In genomic region chr2:178177066-178177679, GRCh38 we compare ENCODE assay signal across 19 cellular contexts. TPM values are rescaled to one million over a fixed set of nuclear protein-coding genes. Genes with fewer than 3 reads are reported as not detected.
DNase-seq lines count a peak whose midpoint lies in the region; ATAC-seq, FAIRE-seq and TF ChIP-seq lines count a peak whose summit lies in the region.
"Had no signal": no experiment of that assay in that cellular context is flagged by ENCODE, and none has a peak within 500 bp of the region (broad histone marks: within the 10 kb centered on the region; RNA-seq: fewer than 3 reads in every experiment).

No MANE protein-coding gene starts in this region.

- TF ChIP-seq RAD21 in HCT116 (IDR thresholded peaks at IDR 0.05; ENCODE audit: low read depth) = no peak

- H3K79me2 ChIP-seq in HCT116 (ENCODE audit: insufficient read depth, low read length) (no peaks in the 10 kb centered on the region), endothelial cell of umbilical vein (ENCODE audit: control insufficient read depth, insufficient read depth, low read length) (no peaks in the 10 kb centered on the region)

- no peak overlapping the region for H3K27ac Mint-ChIP-seq in activated naive CD8-positive, alpha-beta T cell treated with anti-CD3 and anti-CD28 coated beads, Interleukin-2, amount 50 U/mL, for 24 hours
- H3K27ac Mint-ChIP-seq: endodermal cell; naive B cell; T-helper 2 cell treated with Interferon-gamma antibody and Interleukin-4, amounts not matched to agents 5 μg/mL and 100 μg/mL, for 36 hours had no signal

- no peaks in the 10 kb centered on the region for H3K36me3 Mint-ChIP-seq in activated naive CD8-positive, alpha-beta T cell treated with anti-CD3 and anti-CD28 coated beads, Interleukin-2, amount 50 U/mL, for 24 hours (ENCODE audit: low read depth)
- H3K36me3 Mint-ChIP-seq: naive B cell had no signal

- no peak for FAIRE-seq in endothelial cell of umbilical vein (lab: Jason Lieb, UNC)

- POLR2A ChIA-PET in HCT116 (lab: Charles Lee) (no interaction called here), endothelial cell of umbilical vein (lab: Charles Lee) (no interaction called here)

- H3K9me2 ChIP-seq in HCT116 (ENCODE audit: insufficient read depth) = no peaks in the 10 kb centered on the region

- H3K4me1 ChIP-seq in HCT116 (ENCODE audit: control insufficient read depth in 1 of 2, insufficient read depth in 2 of 2, low read length in 2 of 2) (peaks cover 0 to 9% of the 10 kb centered on the region in 2 experiments; a peak in 2 of 4 replicates), endothelial cell of umbilical vein (ENCODE audit: control insufficient read depth, extremely low read depth, insufficient read depth, low read length) (no peaks in the 10 kb centered on the region)
- H3K4me1 ChIP-seq: ascending aorta, heart right ventricle, upper lobe of left lung had no signal

- ATAC-seq in HCT116 = peak; percentile 42; the same call in 1 of the 2 replicates
- no peak for ATAC-seq in activated naive CD8-positive, alpha-beta T cell treated with anti-CD3 and anti-CD28 coated beads, Interleukin-2, amount 50 U/mL, for 24 hours
- ATAC-seq: heart right ventricle, Panc1 had no signal

- H3K9me1 ChIP-seq in endothelial cell of umbilical vein (replicated peaks; ENCODE audit: control insufficient read depth, extremely low read depth, insufficient read depth, low read length) = no peaks in the 10 kb centered on the region

- peaks cover 4% of the 10 kb centered on the region for H3K9me3 Mint-ChIP-seq in activated naive CD8-positive, alpha-beta T cell treated with anti-CD3 and anti-CD28 coated beads, Interleukin-2, amount 50 U/mL, for 24 hours
- H3K9me3 Mint-ChIP-seq: endodermal cell; T-helper 2 cell treated with Interferon-gamma antibody and Interleukin-4, amounts not matched to agents 5 μg/mL and 100 μg/mL, for 36 hours had no signal

- no peak overlapping the region for H2AFZ ChIP-seq in HCT116 (ENCODE audit: low read depth, low read length, poor library complexity, severe bottlenecking)
- no peak overlapping the region for H2AFZ ChIP-seq in endothelial cell of umbilical vein (ENCODE audit: low read depth, low read length)

- BruUV-seq in HCT116 (replicated peaks; lab: Mats Ljungman, UMichigan) (no TSS peak), endothelial cell of umbilical vein (replicated peaks; lab: Mats Ljungman, UMichigan) (no TSS peak)

- peaks cover 13% of the 10 kb centered on the region for H3K27me3 Mint-ChIP-seq in activated naive CD8-positive, alpha-beta T cell treated with anti-CD3 and anti-CD28 coated beads, Interleukin-2, amount 50 U/mL, for 24 hours

- H3K9me3 ChIP-seq in HCT116 (ENCODE audit: control insufficient read depth in 1 of 2, insufficient read depth in 1 of 2, low read depth in 1 of 2, low read length in 2 of 2) = no peaks in the 10 kb centered on the region
- no peaks in the 10 kb centered on the region for H3K9me3 ChIP-seq in endothelial cell of umbilical vein (replicated peaks; ENCODE audit: control insufficient read depth, insufficient read depth, low read length)
- H3K9me3 ChIP-seq: ascending aorta, BLaER1, upper lobe of left lung had no signal

- dilution Hi-C loops in endothelial cell of umbilical vein (cut with MboI; ENCODE audit: extremely low pct_ligation_motif_present, low sequenced_read_pairs) = no loop called here

- intact Hi-C loops in HCT116 (cut with micrococcal nuclease) = no loop called here
- intact Hi-C loops in endothelial cell of umbilical vein (cut with micrococcal nuclease) = no loop called here

- H3K36me3 ChIP-seq in HCT116 (ENCODE audit: control insufficient read depth in 1 of 2, insufficient read depth in 2 of 2, low read length in 2 of 2) (no peaks in the 10 kb centered on the region), endothelial cell of umbilical vein (ENCODE audit: control insufficient read depth in 2 of 2, extremely low read depth in 1 of 2, insufficient read depth in 2 of 2, low read length in 2 of 2) (no peaks in the 10 kb centered on the region)
- H3K36me3 ChIP-seq: ascending aorta, BLaER1, heart right ventricle, upper lobe of left lung had no signal

- RAD21 ChIA-PET in HCT116 (lab: Charles Lee; ENCODE audit: low non-redundant PET in 1 of 2, low total read pairs in 2 of 2, uncharacterized antibody in 2 of 2, unreplicated experiment in 2 of 2) = no interaction called here

- no peak overlapping the region for H3K4me3 ChIP-seq in HCT116 (replicated peaks in 1 of 2; ENCODE audit: low read depth in 1 of 2, low read length in 2 of 2)
- H3K4me3 ChIP-seq in endothelial cell of umbilical vein (replicated peaks in 1 of 3; ENCODE audit: insufficient read depth in 1 of 3, low read depth in 1 of 3, low read length in 3 of 3) = no peak overlapping the region
- H3K4me3 ChIP-seq: ascending aorta, BLaER1, heart right ventricle, upper lobe of left lung had no signal

- H3K9ac ChIP-seq in HCT116 (ENCODE audit: low read length) (no peak overlapping the region), endothelial cell of umbilical vein (replicated peaks; ENCODE audit: extremely low read depth, insufficient read depth, low read length) (no peak overlapping the region)
- H3K9ac ChIP-seq: BLaER1 had no signal

- CTCF ChIA-PET in HCT116 (lab: Charles Lee) = no interaction called here
- CTCF ChIA-PET in endothelial cell of umbilical vein (lab: Charles Lee) = no interaction called here

- H3K27me3 ChIP-seq in HCT116 (ENCODE audit: insufficient read depth, low read length) = no peaks in the 10 kb centered on the region
- peaks cover 4 to 9% of the 10 kb centered on the region in 2 experiments for H3K27me3 ChIP-seq in endothelial cell of umbilical vein (ENCODE audit: control insufficient read depth in 2 of 2, insufficient read depth in 2 of 2, low read length in 2 of 2)
- H3K27me3 ChIP-seq: ascending aorta, BLaER1, upper lobe of left lung had no signal

- no peak overlapping the region for H3K4me2 ChIP-seq in HCT116 (ENCODE audit: low read length)
- no peak overlapping the region for H3K4me2 ChIP-seq in endothelial cell of umbilical vein (ENCODE audit: insufficient read depth, low read length)
- H3K4me2 ChIP-seq: BLaER1 had no signal

- H4K20me1 ChIP-seq in HCT116 (ENCODE audit: insufficient read depth) (no peaks in the 10 kb centered on the region), endothelial cell of umbilical vein (replicated peaks; ENCODE audit: control insufficient read depth, extremely low read depth, insufficient read depth, low read length) (no peaks in the 10 kb centered on the region)
- H4K20me1 ChIP-seq: BLaER1 had no signal

- peak; percentile 72 for DNase-seq in AG08395 (ENCODE audit: low spot score)
- DNase-seq in HCT116 (ENCODE audit: low read depth, low spot score) = no peak
- DNase-seq in SIG-M5 treated with dmso at 0.1 percent for 504 hours (lab: John Stamatoyannopoulos, UW; ENCODE audit: unreplicated experiment) = peak; percentile 69
- DNase-seq in endothelial cell of umbilical vein (ENCODE audit: low read depth, low spot score) = no peak
- no peak for DNase-seq in HPDE6-E6E7 (ENCODE audit: extremely low spot score)
- no peak for DNase-seq in DMS 273 (lab: John Stamatoyannopoulos, UW; ENCODE audit: unreplicated experiment)
- no peak for DNase-seq in activated naive CD8-positive, alpha-beta T cell treated with anti-CD3 and anti-CD28 coated beads, Interleukin-2, amount 50 U/mL, for 24 hours
- DNase-seq in activated CD8-positive, alpha-beta memory T cell treated with anti-CD3 and anti-CD28 coated beads for 24 hours = no peak
- DNase-seq: endodermal cell, heart right ventricle, left cardiac atrium, naive B cell, NCI-H1048, NCI-H2227 treated with DMSO at 0.1 percent for 48 hours, upper lobe of left lung had no signal

- no peak overlapping the region for H3K27ac ChIP-seq in HCT116 (ENCODE audit: low read depth, low read length)
- no peak overlapping the region for H3K27ac ChIP-seq in endothelial cell of umbilical vein (ENCODE audit: insufficient read depth, low read depth, low read length)
- H3K27ac ChIP-seq: ascending aorta, BLaER1, heart right ventricle, upper lobe of left lung had no signal

- no peaks in the 10 kb centered on the region for H3K4me1 Mint-ChIP-seq in activated naive CD8-positive, alpha-beta T cell treated with anti-CD3 and anti-CD28 coated beads, Interleukin-2, amount 50 U/mL, for 24 hours
- H3K4me1 Mint-ChIP-seq: endodermal cell, naive B cell had no signal

- TF ChIP-seq POLR2A in HCT116 (IDR thresholded peaks at IDR 0.05; ENCODE audit: borderline replicate concordance, extremely low read depth, insufficient read depth, insufficient read length) (no peak), endothelial cell of umbilical vein (IDR thresholded peaks at IDR 0.05; ENCODE audit: low read depth, low read length) (no peak)

- TF ChIP-seq CTCF in HCT116 (IDR thresholded peaks at IDR 0.05 in 2 of 3, conservative IDR thresholded peaks at IDR 0.05 in 1 of 3; ENCODE audit: borderline replicate concordance in 1 of 3, insufficient read depth in 1 of 3, low read depth in 2 of 3, low read length in 2 of 3) (no peak), endothelial cell of umbilical vein (IDR thresholded peaks at IDR 0.05; ENCODE audit: extremely low read depth in 1 of 2, insufficient read depth in 1 of 2, low read depth in 1 of 2, low read length in 2 of 2) (no peak)

- H3K4me3 Mint-ChIP-seq in activated naive CD8-positive, alpha-beta T cell treated with anti-CD3 and anti-CD28 coated beads, Interleukin-2, amount 50 U/mL, for 24 hours = no peak overlapping the region
- H3K4me3 Mint-ChIP-seq: endodermal cell; naive B cell; T-helper 2 cell treated with Interferon-gamma antibody and Interleukin-4, amounts not matched to agents 5 μg/mL and 100 μg/mL, for 36 hours had no signal

TF ChIP-seq in HCT116, 20 proteins besides CTCF, POLR2A, EP300 and RAD21:
- TF ChIP-seq FOSL1 (IDR thresholded peaks at IDR 0.05; ENCODE audit: low read depth) (0 out of 2 replicates have a peak, but pooled peaks have one; percentile 10), EZH2phosphoT487 (IDR thresholded peaks at IDR 0.05; ENCODE audit: borderline replicate concordance) (no peak)

TF ChIP-seq in endothelial cell of umbilical vein, 7 proteins besides CTCF, POLR2A, EP300 and RAD21:
- TF ChIP-seq FOS (IDR thresholded peaks at IDR 0.05; ENCODE audit: borderline replicate concordance, insufficient read depth, low read length) (peak; percentile 32), MYC (IDR thresholded peaks at IDR 0.05; ENCODE audit: low read depth, low read length) (no peak)

RNA-seq across cellular contexts. Expression of gene OSBPL6, which starts 17.1 kb away (rescaled TPM):
- total RNA-seq in HCT116 (2021; ENCODE audit: unreplicated experiment) (11.6 TPM), endothelial cell of umbilical vein (2.3 TPM in 2 replicates)
- 6.7 and 8.8 TPM in 2 replicates for polyA plus RNA-seq in HCT116 (2012)
- 1.5 and 1.6 TPM in 2 replicates for polyA plus RNA-seq in endothelial cell of umbilical vein
- 2.3 and 2.4 TPM in 2 replicates for polyA plus RNA-seq in endothelial cell of umbilical vein (2011; cell fraction: cytosol; rRNA removed)
- polyA plus RNA-seq in endothelial cell of umbilical vein (2011; cell fraction: nucleus; rRNA removed) = 4.2 and 5.1 TPM in 2 replicates
- 6.1 and 6.7 TPM in 2 replicates for polyA plus RNA-seq in endothelial cell of umbilical vein (2012)
- 2.8 and 3.1 TPM in 2 replicates for polyA minus RNA-seq in endothelial cell of umbilical vein
- polyA minus RNA-seq in endothelial cell of umbilical vein (2011; cell fraction: cytosol; rRNA and poly(A)+ RNA removed) = 2.0 TPM
- polyA minus RNA-seq in endothelial cell of umbilical vein (2011; cell fraction: nucleus; rRNA and poly(A)+ RNA removed) = 7.1 and 10.0 TPM in 2 replicates

Comparison
In these comparisons a context has a peak if more than half of its experiments do, and no peak if none do; other contexts are left out.
1. DNase-seq: peak in AG08395 (single experiment) and SIG-M5 treated with dmso at 0.1 percent for 504 hours (single experiment); none in HCT116 (single experiment), endothelial cell of umbilical vein (single experiment), HPDE6-E6E7 (single experiment), DMS 273 (single experiment), activated naive CD8-positive, alpha-beta T cell treated with anti-CD3 and anti-CD28 coated beads, Interleukin-2, amount 50 U/mL, for 24 hours (single experiment) and activated CD8-positive, alpha-beta memory T cell treated with anti-CD3 and anti-CD28 coated beads for 24 hours (single experiment).